ENCODE assay signal across 2 cellular contexts in the genomic region with DNA sequence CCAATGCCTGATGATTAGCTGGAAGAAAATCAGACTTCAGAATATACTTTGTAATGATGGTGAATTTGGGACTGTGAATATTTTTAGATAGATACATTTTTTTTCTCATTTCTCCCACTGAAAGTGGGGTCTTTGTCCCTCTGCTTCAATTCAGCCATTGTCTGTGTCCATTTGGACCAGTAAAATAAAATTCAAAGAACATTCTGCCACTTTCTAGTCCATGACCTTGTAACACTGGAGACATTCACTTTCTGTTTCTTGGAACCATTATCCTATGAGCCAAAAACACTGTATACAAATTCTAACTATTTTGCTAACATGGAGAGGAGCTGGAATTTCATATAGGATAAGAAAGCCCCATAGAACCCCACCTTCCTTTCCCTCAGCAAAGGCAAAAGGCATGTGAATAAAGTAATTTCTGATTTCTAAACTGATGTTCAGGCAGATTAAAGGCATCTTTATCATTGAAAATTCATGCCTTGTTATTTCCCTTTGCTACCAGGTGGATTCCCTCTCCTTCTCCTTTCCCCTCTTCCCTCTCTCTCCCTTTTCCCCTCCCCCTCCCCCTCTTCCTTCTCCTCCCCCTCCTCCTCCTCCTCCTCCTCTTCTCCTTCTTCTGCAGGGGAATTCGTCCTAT.
TF ChIP-seq lines count a peak whose summit lies in the region.

No MANE protein-coding gene starts in this region.

TF ChIP-seq in GM23338, 12 proteins besides CTCF, POLR2A, EP300 and RAD21 (continued from another document):
- TF ChIP-seq POLR2AphosphoS5 (IDR thresholded peaks at IDR 0.05; ENCODE audit: low read depth) = no peak
- no peak for TF ChIP-seq JUNB (IDR thresholded peaks at IDR 0.05; ENCODE audit: unreplicated experiment)

TF ChIP-seq in H1, 55 proteins besides CTCF, POLR2A, EP300 and RAD21 (continued from another document):
- no peak for TF ChIP-seq NANOG (IDR thresholded peaks at IDR 0.05; ENCODE audit: insufficient read depth, low read depth, low read length, poor library complexity, severe bottlenecking)
